11 cellular contexts compared by ENCODE assay signal in the genomic region with DNA sequence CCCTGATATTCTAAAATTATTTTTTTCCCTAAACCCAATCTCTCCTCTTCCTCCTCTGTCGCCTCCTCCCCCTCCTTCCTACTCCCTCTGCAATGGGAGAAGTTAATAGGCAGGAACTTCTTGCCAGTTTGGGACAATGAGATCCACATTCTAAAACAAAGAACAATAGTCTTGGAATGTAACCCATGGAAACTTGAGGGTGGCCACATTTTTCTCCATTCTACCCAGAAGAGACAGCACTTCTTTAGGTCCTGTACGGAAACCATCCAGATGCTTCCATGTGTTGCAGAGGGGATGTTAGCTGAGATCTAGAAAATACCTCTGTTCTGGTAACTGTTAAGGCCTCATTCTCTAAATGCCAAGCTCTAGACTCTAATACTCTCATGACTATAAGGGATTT. TPM values are rescaled to one million over a fixed set of nuclear protein-coding genes. Genes with fewer than 3 reads are reported as not detected.
DNase-seq lines count a peak whose midpoint lies in the region; ATAC-seq and TF ChIP-seq lines count a peak whose summit lies in the region.
"Had no signal": no experiment of that assay in that cellular context is flagged by ENCODE, and none has a peak within 500 bp of the region (broad histone marks: within the 10 kb centered on the region; RNA-seq: fewer than 3 reads in every experiment).

No MANE protein-coding gene starts in this region.

- no peak for TF ChIP-seq RAD21 in Ishikawa (IDR thresholded peaks at IDR 0.05; ENCODE audit: low read depth)

- CTCF ChIA-PET in naive thymus-derived CD4-positive, alpha-beta T cell (lab: Charles Lee): interaction anchor here (0.6 kb wide), 1 partner anchor 423 kb away, joined by 4 read pairs; no protein-coding TSS in a partner anchor
- CTCF ChIA-PET in CD8-positive, alpha-beta memory T cell (lab: Charles Lee): no interaction called here

- H3K36me3 Mint-ChIP-seq in naive thymus-derived CD4-positive, alpha-beta T cell: no peaks in the 10 kb centered on the region
- H3K36me3 Mint-ChIP-seq in CD8-positive, alpha-beta memory T cell: no peaks in the 10 kb centered on the region

- no peak overlapping the region for H3K4me3 Mint-ChIP-seq in naive thymus-derived CD4-positive, alpha-beta T cell
- no peak overlapping the region for H3K4me3 Mint-ChIP-seq in CD8-positive, alpha-beta memory T cell
- H3K4me3 Mint-ChIP-seq: dendritic cell treated with granulocyte-macrophage colony-stimulating factor and Interleukin-4, amounts not matched to agents 40 ng/mL and 50 ng/mL, for 4 days had no signal

- H3K9me3 ChIP-seq in colonic mucosa (no peaks in the 10 kb centered on the region), lower lobe of right lung (no peaks in the 10 kb centered on the region)
- no peaks in the 10 kb centered on the region for H3K9me3 ChIP-seq in naive thymus-derived CD4-positive, alpha-beta T cell (ENCODE audit: control insufficient read depth in 2 of 3, low read length in 3 of 3)
- no peaks in the 10 kb centered on the region for H3K9me3 ChIP-seq in CD8-positive, alpha-beta memory T cell (ENCODE audit: low read length)

- H3K9me3 Mint-ChIP-seq in naive thymus-derived CD4-positive, alpha-beta T cell: no peaks in the 10 kb centered on the region
- no peaks in the 10 kb centered on the region for H3K9me3 Mint-ChIP-seq in CD8-positive, alpha-beta memory T cell
- H3K9me3 Mint-ChIP-seq: dendritic cell treated with granulocyte-macrophage colony-stimulating factor and Interleukin-4, amounts not matched to agents 40 ng/mL and 50 ng/mL, for 4 days had no signal

- no peaks in the 10 kb centered on the region for H3K27me3 ChIP-seq in colonic mucosa
- no peaks in the 10 kb centered on the region for H3K27me3 ChIP-seq in lower lobe of right lung (ENCODE audit: low read depth)
- no peaks in the 10 kb centered on the region for H3K27me3 ChIP-seq in naive thymus-derived CD4-positive, alpha-beta T cell (ENCODE audit: control insufficient read depth in 2 of 2, insufficient read depth in 2 of 2, low read length in 2 of 2)
- H3K27me3 ChIP-seq in CD8-positive, alpha-beta memory T cell (ENCODE audit: insufficient read depth, low read length, poor library complexity, severe bottlenecking): no peaks in the 10 kb centered on the region

- H3K4me3 ChIP-seq in colonic mucosa (no peak overlapping the region), lower lobe of right lung (no peak overlapping the region)
- no peak overlapping the region for H3K4me3 ChIP-seq in naive thymus-derived CD4-positive, alpha-beta T cell (ENCODE audit: low read length)
- no peak overlapping the region for H3K4me3 ChIP-seq in CD8-positive, alpha-beta memory T cell (ENCODE audit: low read length)

- TF ChIP-seq EP300 in Ishikawa (IDR thresholded peaks at IDR 0.05; ENCODE audit: borderline replicate concordance): no peak

- DNase-seq in colonic mucosa: no peak
- no peak for DNase-seq in lower lobe of right lung
- DNase-seq in substantia nigra (lab: John Stamatoyannopoulos, UW): no peak
- no peak for DNase-seq in effector CD4-positive, alpha-beta T cell
- DNase-seq in activated CD4-positive, alpha-beta T cell treated with anti-CD3 and anti-CD28 coated beads, Interleukin-2, amount 50 U/mL, for 4 hours: no peak
- DNase-seq in naive thymus-derived CD4-positive, alpha-beta T cell: no peak
- DNase-seq in CD8-positive, alpha-beta memory T cell: no peak
- DNase-seq: activated CD4-positive, CD25-positive, alpha-beta regulatory T cell treated with anti-CD3 and anti-CD28 coated beads, Interleukin-2, amount 50 U/mL, for 72 hours; NCI-H2081 treated with DMSO at 0.1 percent for 48 hours had no signal

- no peak overlapping the region for H3K27ac Mint-ChIP-seq in naive thymus-derived CD4-positive, alpha-beta T cell
- peak overlapping the region in 1 of 8 donors; percentile 20 for H3K27ac Mint-ChIP-seq in CD8-positive, alpha-beta memory T cell

- peaks cover 0 to 8% (median 0%) of the 10 kb centered on the region in 5 donors for H3K27me3 Mint-ChIP-seq in naive thymus-derived CD4-positive, alpha-beta T cell
- peaks cover 15 to 18% of the 10 kb centered on the region in 2 donors for H3K27me3 Mint-ChIP-seq in CD8-positive, alpha-beta memory T cell
- H3K27me3 Mint-ChIP-seq: dendritic cell treated with granulocyte-macrophage colony-stimulating factor and Interleukin-4, amounts not matched to agents 40 ng/mL and 50 ng/mL, for 4 days had no signal

- intact Hi-C loops in colonic mucosa (cut with DNase I): no loop called here
- intact Hi-C loops in lower lobe of right lung (cut with DNase I): no loop called here
- intact Hi-C loops in naive thymus-derived CD4-positive, alpha-beta T cell (cut with micrococcal nuclease): no loop called here

- TF ChIP-seq CTCF in colonic mucosa (IDR thresholded peaks at IDR 0.05): no peak
- no peak for TF ChIP-seq CTCF in lower lobe of right lung (IDR thresholded peaks at IDR 0.05)

- H3K9ac ChIP-seq in colonic mucosa (ENCODE audit: low read depth in 2 of 2, low read length in 2 of 2): no peak overlapping the region

- H3K27ac ChIP-seq in colonic mucosa (peak overlapping the region; percentile 48), lower lobe of right lung (peak overlapping the region; percentile 75), substantia nigra (ENCODE audit: low read depth, low read length, poor library complexity, severe bottlenecking) (peak overlapping the region; percentile 52)
- no peak overlapping the region for H3K27ac ChIP-seq in naive thymus-derived CD4-positive, alpha-beta T cell (ENCODE audit: low read depth, low read length)
- no peak overlapping the region for H3K27ac ChIP-seq in CD8-positive, alpha-beta memory T cell (ENCODE audit: low read depth, low read length)

- H3K4me1 ChIP-seq in colonic mucosa: no peaks in the 10 kb centered on the region
- H3K4me1 ChIP-seq in lower lobe of right lung: peaks cover 91% of the 10 kb centered on the region
- H3K4me1 ChIP-seq in naive thymus-derived CD4-positive, alpha-beta T cell (ENCODE audit: control insufficient read depth in 2 of 2, insufficient read depth in 2 of 2, low read length in 2 of 2): no peaks in the 10 kb centered on the region
- H3K4me1 ChIP-seq in CD8-positive, alpha-beta memory T cell (ENCODE audit: insufficient read depth, low read length): no peaks in the 10 kb centered on the region

- POLR2A ChIA-PET in naive thymus-derived CD4-positive, alpha-beta T cell (lab: Charles Lee): no interaction called here
- POLR2A ChIA-PET in CD8-positive, alpha-beta memory T cell (lab: Charles Lee): no interaction called here

- H3K36me3 ChIP-seq in colonic mucosa (no peaks in the 10 kb centered on the region), lower lobe of right lung (peaks cover 39% of the 10 kb centered on the region)
- H3K36me3 ChIP-seq in naive thymus-derived CD4-positive, alpha-beta T cell (ENCODE audit: control insufficient read depth in 2 of 3, insufficient read depth in 3 of 3, low read length in 3 of 3): no peaks in the 10 kb centered on the region
- H3K36me3 ChIP-seq in CD8-positive, alpha-beta memory T cell (ENCODE audit: insufficient read depth, low read length): no peaks in the 10 kb centered on the region

- no peak for ATAC-seq in lower lobe of right lung
- no peak for ATAC-seq in naive thymus-derived CD4-positive, alpha-beta T cell

- peaks cover 0 to 3% (median 0%) of the 10 kb centered on the region in 7 donors for H3K4me1 Mint-ChIP-seq in naive thymus-derived CD4-positive, alpha-beta T cell
- H3K4me1 Mint-ChIP-seq in CD8-positive, alpha-beta memory T cell: no peaks in the 10 kb centered on the region

TF ChIP-seq in Ishikawa, 13 proteins besides CTCF, POLR2A, EP300 and RAD21:
- TF ChIP-seq TEAD4 (IDR thresholded peaks at IDR 0.05) (peak; percentile 25; the same call in 1 of the 2 replicates), EGR1 (IDR thresholded peaks at IDR 0.05) (no peak), NFIC (IDR thresholded peaks at IDR 0.05) (no peak)
- TF ChIP-seq, protein P1, sequence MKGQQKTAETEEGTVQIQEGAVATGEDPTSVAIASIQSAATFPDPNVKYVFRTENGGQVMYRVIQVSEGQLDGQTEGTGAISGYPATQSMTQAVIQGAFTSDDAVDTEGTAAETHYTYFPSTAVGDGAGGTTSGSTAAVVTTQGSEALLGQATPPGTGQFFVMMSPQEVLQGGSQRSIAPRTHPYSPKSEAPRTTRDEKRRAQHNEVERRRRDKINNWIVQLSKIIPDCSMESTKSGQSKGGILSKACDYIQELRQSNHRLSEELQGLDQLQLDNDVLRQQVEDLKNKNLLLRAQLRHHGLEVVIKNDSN (IDR thresholded peaks at IDR 0.05): no peak
TF ChIP-seq in Ishikawa: peak in this region for 1.

RNA-seq across cellular contexts. Expression of gene SPARC, which starts 10.0 kb away (rescaled TPM):
- total RNA-seq in colonic mucosa: 100 to 1,000 TPM; 107 to 258 TPM
- 904 TPM for total RNA-seq in lower lobe of right lung
- total RNA-seq in naive thymus-derived CD4-positive, alpha-beta T cell: 10 to 100 TPM in 1 of 5 experiments, 1 to 10 TPM in 1, under 1 TPM in 2, not detected in 1; 0.43 to 14.5 (median 1.4) TPM
- polyA plus RNA-seq in naive thymus-derived CD4-positive, alpha-beta T cell: under 1 TPM in 1 of 2 donors, not detected in 1; 0.30 TPM
- total RNA-seq in CD8-positive, alpha-beta memory T cell: under 1 TPM; 0.22 to 0.31 TPM
- not detected for polyA plus RNA-seq in CD8-positive, alpha-beta memory T cell

Comparison
In these comparisons a context has a peak if more than half of its experiments do, and no peak if none do; other contexts are left out.
1. H3K27ac ChIP-seq: peak in colonic mucosa (single experiment), lower lobe of right lung (single experiment) and substantia nigra (single experiment); none in naive thymus-derived CD4-positive, alpha-beta T cell (single experiment) and CD8-positive, alpha-beta memory T cell (single experiment).
2. RNA of gene SPARC, which starts 10.0 kb away (total RNA-seq): 904 TPM in lower lobe of right lung (single experiment) and 107 to 258 TPM in colonic mucosa; 0.43 to 14.5 TPM in naive thymus-derived CD4-positive, alpha-beta T cell and 0.22 to 0.31 TPM in CD8-positive, alpha-beta memory T cell; every median in the first group is over 4 times any median in the second.